Comparison of ENCODE assay signal across 24 cellular contexts in the genomic region with DNA sequence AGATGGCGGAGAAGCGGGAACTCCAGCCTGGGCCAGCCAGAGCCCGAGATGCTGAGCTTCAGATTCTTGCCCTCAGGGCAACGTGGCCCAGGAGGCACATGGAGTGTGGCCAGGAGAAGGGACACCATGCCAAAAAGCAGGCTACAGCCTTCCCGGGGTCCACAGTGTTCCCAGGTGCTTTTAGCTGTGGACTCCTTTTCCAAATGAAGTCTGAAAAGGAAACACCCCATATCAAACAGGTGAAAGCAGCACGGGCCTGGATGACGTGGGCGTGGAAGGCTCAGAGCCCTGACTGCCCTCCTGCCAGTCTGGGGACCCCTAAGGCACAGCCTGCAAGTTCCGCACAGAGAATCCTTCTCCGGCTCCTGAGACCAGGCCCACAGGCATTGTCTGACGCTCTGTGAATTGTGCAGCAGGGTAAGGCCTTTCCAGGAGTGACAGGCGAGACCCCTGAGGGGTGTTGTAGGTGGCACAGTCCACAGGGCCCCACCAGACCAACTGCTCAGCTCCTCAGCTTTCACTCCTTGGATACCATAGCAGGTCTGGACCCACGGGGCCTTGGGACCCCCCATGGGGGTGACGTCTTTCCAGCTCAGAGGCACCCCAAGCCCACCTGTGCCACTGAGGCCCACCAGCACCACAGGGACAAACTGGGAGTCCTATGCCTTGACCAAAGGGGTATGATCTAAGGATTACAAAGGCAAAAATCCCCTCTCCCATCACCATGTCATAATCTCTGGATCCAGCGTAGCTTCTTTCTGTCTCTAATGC.
"Had no signal": no experiment of that assay in that cellular context is flagged by ENCODE, and none has a peak within 500 bp of the region (broad histone marks: within the 10 kb centered on the region; RNA-seq: fewer than 3 reads in every experiment).

No MANE protein-coding gene starts in this region.

- H3K27ac Mint-ChIP-seq: activated CD4-positive, alpha-beta memory T cell treated with anti-CD3 and anti-CD28 coated beads for 36 hours; activated CD4-positive, alpha-beta T cell treated with anti-CD3 and anti-CD28 coated beads, Interleukin-2, amount 10 ng/mL, durations not matched to agents 7 days and 5 days; activated naive CD4-positive, alpha-beta T cell treated with anti-CD3 and anti-CD28 coated beads for 36 hours; activated naive CD8-positive, alpha-beta T cell; activated T-cell treated with anti-CD3 and anti-CD28 coated beads, Interleukin-2, amount 50 U/mL, for 24 hours; activated T-helper 1 cell treated with anti-CD3 and anti-CD28 coated beads, Interleukin-12 subunit alpha, Interleukin-12 subunit beta, Interleukin-2, Interleukin-4 antibody, amounts not matched to agents 30 ng/mL and 10 ng/mL and 1 ng/mL, durations not matched to agents 14 hours and 24 hours and 36 hours; brain; T-cell had no signal

- DNase-seq: activated CD4-positive, alpha-beta memory T cell treated with anti-CD3 and anti-CD28 coated beads for 36 hours; activated CD4-positive, alpha-beta T cell treated with anti-CD3 and anti-CD28 coated beads, Interleukin-2, amount 10 ng/mL, durations not matched to agents 7 days and 5 days; activated CD4-positive, CD25-positive, alpha-beta regulatory T cell; activated gamma-delta T cell; activated naive CD4-positive, alpha-beta T cell treated with anti-CD3 and anti-CD28 coated beads for 36 hours; activated T-cell treated with anti-CD3 and anti-CD28 coated beads, Interleukin-2, amount 50 U/mL, for 24 hours; amygdala; IMR-90; Kasumi-1; KBM-7; NCI-H1105 treated with DMSO at 0.1 percent for 48 hours; NCI-H1436 treated with DMSO at 0.1 percent for 48 hours; NCI-H187; NCI-H2081; NCI-H524; PC-9; T-helper 2 cell; T1000 had no signal

- H3K4me1 Mint-ChIP-seq: activated CD4-positive, alpha-beta T cell treated with anti-CD3 and anti-CD28 coated beads, Interleukin-2, amount 10 ng/mL, durations not matched to agents 7 days and 5 days; T-cell had no signal

- H3K36me3 Mint-ChIP-seq: activated CD4-positive, alpha-beta memory T cell treated with anti-CD3 and anti-CD28 coated beads for 36 hours; activated naive CD8-positive, alpha-beta T cell; brain; T-cell had no signal

- H3K27ac ChIP-seq: PC-9, SK-N-MC, VCaP had no signal

- H3K4me3 ChIP-seq: PC-9, SK-N-MC had no signal

- H3K27me3 Mint-ChIP-seq: activated CD4-positive, alpha-beta T cell treated with anti-CD3 and anti-CD28 coated beads, Interleukin-2, amount 10 ng/mL, durations not matched to agents 7 days and 5 days had no signal

- ATAC-seq: T-cell had no signal

- H3K4me3 Mint-ChIP-seq: activated CD4-positive, alpha-beta memory T cell treated with anti-CD3 and anti-CD28 coated beads for 36 hours; activated CD4-positive, alpha-beta T cell treated with anti-CD3 and anti-CD28 coated beads, Interleukin-2, amount 10 ng/mL, durations not matched to agents 7 days and 5 days; activated naive CD4-positive, alpha-beta T cell treated with anti-CD3 and anti-CD28 coated beads for 36 hours; activated naive CD8-positive, alpha-beta T cell; activated T-cell treated with anti-CD3 and anti-CD28 coated beads, Interleukin-2, amount 50 U/mL, for 24 hours; activated T-helper 1 cell treated with anti-CD3 and anti-CD28 coated beads, Interleukin-12 subunit alpha, Interleukin-12 subunit beta, Interleukin-2, Interleukin-4 antibody, amounts not matched to agents 30 ng/mL and 10 ng/mL and 1 ng/mL, durations not matched to agents 14 hours and 24 hours and 36 hours; brain; T-cell had no signal

- H3K9me3 Mint-ChIP-seq: activated CD4-positive, alpha-beta memory T cell treated with anti-CD3 and anti-CD28 coated beads for 36 hours; activated CD4-positive, alpha-beta T cell treated with anti-CD3 and anti-CD28 coated beads, Interleukin-2, amount 10 ng/mL, durations not matched to agents 7 days and 5 days; activated naive CD4-positive, alpha-beta T cell treated with anti-CD3 and anti-CD28 coated beads for 36 hours; activated T-cell treated with anti-CD3 and anti-CD28 coated beads, Interleukin-2, amount 50 U/mL, for 24 hours; activated T-helper 1 cell treated with anti-CD3 and anti-CD28 coated beads, Interleukin-12 subunit alpha, Interleukin-12 subunit beta, Interleukin-2, Interleukin-4 antibody, amounts not matched to agents 30 ng/mL and 10 ng/mL and 1 ng/mL, durations not matched to agents 14 hours and 24 hours and 36 hours; brain; T-cell had no signal
